ENCODE assay signal across 8 cellular contexts in genomic region chr17:27352481-27353460, GRCh38. TPM values are rescaled to one million over a fixed set of nuclear protein-coding genes. Genes with fewer than 3 reads are reported as not detected.
DNase-seq lines count a peak whose midpoint lies in the region; FAIRE-seq and TF ChIP-seq lines count a peak whose summit lies in the region.

No MANE protein-coding gene starts in this region.

- H3K27ac ChIP-seq in CD8-positive, alpha-beta memory T cell (ENCODE audit: low read depth, low read length) = peak overlapping the region; percentile 90
- no peak overlapping the region for H3K27ac ChIP-seq in OCI-LY3 (ENCODE audit: low read length)
- H3K27ac ChIP-seq in H1 (ENCODE audit: low read depth, low read length) = 0 out of 2 replicates have a peak overlapping the region, but pooled peaks have one; percentile 58
- no peak overlapping the region for H3K27ac ChIP-seq in neural progenitor cell

- no peak for FAIRE-seq in H1 (lab: Jason Lieb, UNC)

- no peak overlapping the region for H4K5ac ChIP-seq in H1 (ENCODE audit: insufficient read length, low read depth, low read length)

- CTCF ChIA-PET in CD8-positive, alpha-beta memory T cell (lab: Charles Lee) = interaction anchor here (1.2 to 7.3 kb wide), 5 partner anchors 35 to 302 kb away, joined by 3 to 78 read pairs (median 5); partner anchors contain the start of gene WSB1
- CTCF ChIA-PET in H1 (lab: Charles Lee; ENCODE audit: partially characterized antibody) = interaction anchor here (0.9 to 4.6 kb wide), 5 partner anchors 14 to 248 kb away, joined by 3 to 42 read pairs (median 5); no protein-coding TSS in a partner anchor

- H3K56ac ChIP-seq in H1 (replicated peaks; ENCODE audit: insufficient read length, low read depth, low read length) = no peak overlapping the region

- no peak for TF ChIP-seq CTCF in OCI-LY3 (IDR thresholded peaks at IDR 0.05; ENCODE audit: low read depth, low read length)
- no peak for TF ChIP-seq CTCF in H1 (IDR thresholded peaks at IDR 0.05; ENCODE audit: control extremely low read depth in 1 of 3, insufficient read depth in 1 of 3, low read depth in 1 of 3, low read length in 3 of 3)
- no peak for TF ChIP-seq CTCF in neural progenitor cell (IDR thresholded peaks at IDR 0.05)

- H4K91ac ChIP-seq in H1 (replicated peaks; ENCODE audit: insufficient read length, low read length) = no peak overlapping the region

- H3K9ac ChIP-seq in OCI-LY3 (ENCODE audit: low read length) (peak overlapping the region; percentile 71), H1 (replicated peaks in 1 of 4; ENCODE audit: extremely low read depth in 1 of 4, low read depth in 3 of 4, low read length in 3 of 4) (peak overlapping the region; percentile 7 to 89 (median 61); a peak in 6 of 7 replicates), neural progenitor cell (peak overlapping the region; percentile 58)

- H2BK15ac ChIP-seq in H1 (ENCODE audit: low read length) = 0 out of 2 replicates have a peak overlapping the region, but pooled peaks have one; percentile 20

- no peaks in the 10 kb centered on the region for H3K9me3 ChIP-seq in CD8-positive, alpha-beta memory T cell (ENCODE audit: low read length)
- H3K9me3 ChIP-seq in OCI-LY3 (ENCODE audit: insufficient read depth, low read length) (no peaks in the 10 kb centered on the region), H1 (ENCODE audit: insufficient read depth in 2 of 2, low read depth in 1 of 2, low read length in 1 of 2) (no peaks in the 10 kb centered on the region), neural progenitor cell (ENCODE audit: low read depth) (no peaks in the 10 kb centered on the region)

- POLR2A ChIA-PET in CD8-positive, alpha-beta memory T cell (lab: Charles Lee) = interaction anchor here (0.9 kb wide), 1 partner anchor 58 kb away, joined by 3 read pairs; the partner anchor contains the start of gene WSB1
- POLR2A ChIA-PET in H1 (lab: Charles Lee; ENCODE audit: partially characterized antibody) = interaction anchor here (1.3 to 2.2 kb wide), 2 partner anchors 9 to 58 kb away, joined by 3 to 6 read pairs; no protein-coding TSS in a partner anchor

- no peaks in the 10 kb centered on the region for H4K20me1 ChIP-seq in OCI-LY3 (ENCODE audit: insufficient read depth, low read length)
- no peaks in the 10 kb centered on the region for H4K20me1 ChIP-seq in H1 (replicated peaks in 1 of 2; ENCODE audit: control insufficient read depth in 1 of 2, insufficient read depth in 2 of 2, low read length in 2 of 2)
- no peaks in the 10 kb centered on the region for H4K20me1 ChIP-seq in neural progenitor cell (ENCODE audit: low read depth)

- H3K4me1 Mint-ChIP-seq in CD8-positive, alpha-beta memory T cell = peaks cover 19 to 40% (median 30%) of the 10 kb centered on the region in 3 donors
- H3K4me1 Mint-ChIP-seq in neural progenitor cell = peaks cover 20% of the 10 kb centered on the region

- H3K4me3 ChIP-seq in CD8-positive, alpha-beta memory T cell (ENCODE audit: low read length) = peak overlapping the region; percentile 80
- H3K4me3 ChIP-seq in OCI-LY3 (ENCODE audit: low read length) (peak overlapping the region; percentile 88), H1 (ENCODE audit: extremely low read depth in 1 of 4, insufficient read depth in 2 of 4, low read depth in 3 of 4, low read length in 4 of 4) (peak overlapping the region; percentile 47 to 94 (median 64)), neural progenitor cell (peak overlapping the region; percentile 71)

- H3K23ac ChIP-seq in H1 (ENCODE audit: insufficient read length) = no peak overlapping the region

- no peak overlapping the region for H2BK20ac ChIP-seq in H1 (ENCODE audit: low read length)

- H3K4ac ChIP-seq in H1 (replicated peaks; ENCODE audit: insufficient read length, low read depth, low read length) = no peak overlapping the region

- no peaks in the 10 kb centered on the region for H3K36me3 ChIP-seq in CD8-positive, alpha-beta memory T cell (ENCODE audit: insufficient read depth, low read length)
- H3K36me3 ChIP-seq in OCI-LY3 (replicated peaks; ENCODE audit: low read depth, low read length) = no peaks in the 10 kb centered on the region
- H3K36me3 ChIP-seq in H1 (ENCODE audit: control insufficient read depth in 2 of 4, insufficient read depth in 4 of 4, low read length in 3 of 4) = no peaks in the 10 kb centered on the region
- no peaks in the 10 kb centered on the region for H3K36me3 ChIP-seq in neural progenitor cell

- 58% methylated on average over 17 of the region's 17 CpGs; no CpG with 5 or more reads in 1 of the 2 experiments for WGBS in H1 (ENCODE audit: extremely low coverage in 1 of 2, insufficient coverage in 1 of 2, insufficient read length in 1 of 2, insufficient replicate concordance in 2 of 2, low coverage in 1 of 2, low lambda C conversion rate in 2 of 2, missing lambda C conversion rate in 1 of 2), 2 experiments

- H3K4me2 ChIP-seq in OCI-LY3 (ENCODE audit: low read length) (peak overlapping the region; percentile 86), H1 (ENCODE audit: insufficient read depth in 1 of 2, low read depth in 2 of 2, low read length in 2 of 2) (peak overlapping the region; percentile 38 to 72), neural progenitor cell (peak overlapping the region; percentile 77)

- H3K9me3 Mint-ChIP-seq in CD8-positive, alpha-beta memory T cell = no peaks in the 10 kb centered on the region
- H3K9me3 Mint-ChIP-seq in neural progenitor cell = no peaks in the 10 kb centered on the region

- H2BK120ac ChIP-seq in H1 (replicated peaks; ENCODE audit: low read depth, low read length) = no peak overlapping the region

- TF ChIP-seq POLR2A in H1 (IDR thresholded peaks at IDR 0.05; ENCODE audit: control extremely low read depth in 1 of 2, low read depth in 2 of 2, low read length in 2 of 2) = no peak

- no peaks in the 10 kb centered on the region for H3K27me3 Mint-ChIP-seq in CD8-positive, alpha-beta memory T cell
- peaks cover 8% of the 10 kb centered on the region for H3K27me3 Mint-ChIP-seq in neural progenitor cell (ENCODE audit: insufficient read depth, low read depth)

- H4K8ac ChIP-seq in H1 (ENCODE audit: extremely low read depth, insufficient read depth, low read length) = peak overlapping the region; percentile 89; the same call in 1 of the 2 replicates

- no peak for DNase-seq in CD8-positive, alpha-beta memory T cell
- DNase-seq in H1 (ENCODE audit: low read depth in 1 of 2, low spot score in 2 of 2) (no peak), neural progenitor cell (ENCODE audit: low spot score) (peak; percentile 9), HPDE6-E6E7 (ENCODE audit: extremely low spot score) (no peak), UCSD-AML1 (lab: John Stamatoyannopoulos, UW; ENCODE audit: unreplicated experiment) (no peak)
- DNase-seq in stimulated activated CD4-positive, alpha-beta T cell treated with anti-CD3 and anti-CD28 coated beads, Interleukin-4, amount 100 ng/mL, for 4 hours = no peak
- no peak for DNase-seq in central memory CD4-positive, alpha-beta T cell

- H3K18ac ChIP-seq in H1 (ENCODE audit: extremely low read depth, low read length) = no peak overlapping the region; the same call in 1 of the 2 replicates

- no peaks in the 10 kb centered on the region for H3K27me3 ChIP-seq in CD8-positive, alpha-beta memory T cell (ENCODE audit: insufficient read depth, low read length, poor library complexity, severe bottlenecking)
- H3K27me3 ChIP-seq in OCI-LY3 (ENCODE audit: low read depth, low read length) (peaks cover 17% of the 10 kb centered on the region), H1 (replicated peaks in 1 of 4; ENCODE audit: control insufficient read depth in 3 of 4, extremely low read depth in 1 of 4, insufficient read depth in 3 of 4, low read length in 3 of 4) (no peaks in the 10 kb centered on the region), neural progenitor cell (no peaks in the 10 kb centered on the region)

- peaks cover 2% of the 10 kb centered on the region; the same call in 1 of the 2 replicates for H3K79me1 ChIP-seq in H1 (ENCODE audit: low read depth, low read length)

- peaks cover 4% of the 10 kb centered on the region; the same call in 1 of the 2 replicates for H3K23me2 ChIP-seq in H1 (ENCODE audit: low read depth, low read length)

- H3K36me3 Mint-ChIP-seq in CD8-positive, alpha-beta memory T cell = no peaks in the 10 kb centered on the region
- peaks cover 8% of the 10 kb centered on the region for H3K36me3 Mint-ChIP-seq in neural progenitor cell

- H2AK5ac ChIP-seq in H1 (ENCODE audit: low read depth, low read length) = no peak overlapping the region

- no peak overlapping the region for H3K14ac ChIP-seq in H1 (ENCODE audit: insufficient read length)

- peak overlapping the region; percentile 20; the same call in 1 of the 2 replicates for H2BK12ac ChIP-seq in H1 (ENCODE audit: low read depth, low read length)

- TF ChIP-seq EP300 in H1 (IDR thresholded peaks at IDR 0.05; ENCODE audit: borderline replicate concordance in 1 of 2, low read depth in 2 of 2, low read length in 2 of 2) = no peak

- H3F3A ChIP-seq in neural progenitor cell (ENCODE audit: low read depth) = peaks cover 33% of the 10 kb centered on the region

- H3K79me2 ChIP-seq in OCI-LY3 (ENCODE audit: low read length) = no peaks in the 10 kb centered on the region
- no peaks in the 10 kb centered on the region for H3K79me2 ChIP-seq in H1 (ENCODE audit: control insufficient read depth in 1 of 2, insufficient read depth in 2 of 2, low read length in 2 of 2)
- peaks cover 13% of the 10 kb centered on the region for H3K79me2 ChIP-seq in neural progenitor cell (ENCODE audit: low read depth)

- TF ChIP-seq RAD21 in H1 (IDR thresholded peaks at IDR 0.05 in 1 of 2, conservative IDR thresholded peaks at IDR 0.05 in 1 of 2; ENCODE audit: low read depth in 2 of 2, low read length in 2 of 2) = no peak

- H2AFZ ChIP-seq in OCI-LY3 (ENCODE audit: low read depth, low read length) = peak overlapping the region; percentile 69; the same call in 1 of the 2 replicates
- H2AFZ ChIP-seq in H1 (ENCODE audit: low read length) = no peak overlapping the region
- peak overlapping the region; percentile 98 for H2AFZ ChIP-seq in neural progenitor cell (replicated peaks)

- peak overlapping the region; percentile 71; the same call in 1 of the 2 replicates for H2BK5ac ChIP-seq in H1 (ENCODE audit: low read depth, low read length)

- H3K4me3 Mint-ChIP-seq in CD8-positive, alpha-beta memory T cell = peak overlapping the region; percentile 69 to 94 (median 86)
- H3K4me3 Mint-ChIP-seq in neural progenitor cell = peak overlapping the region; percentile 81

- H3K4me1 ChIP-seq in CD8-positive, alpha-beta memory T cell (ENCODE audit: insufficient read depth, low read length) = peaks cover 11% of the 10 kb centered on the region
- peaks cover 17% of the 10 kb centered on the region for H3K4me1 ChIP-seq in OCI-LY3 (ENCODE audit: low read length)
- H3K4me1 ChIP-seq in H1 (replicated peaks in 1 of 4; ENCODE audit: control insufficient read depth in 3 of 4, insufficient read depth in 4 of 4, low read length in 3 of 4) = peaks cover 0 to 9% (median 4%) of the 10 kb centered on the region in 4 experiments; a peak in 3 of 7 replicates
- peaks cover 5% of the 10 kb centered on the region for H3K4me1 ChIP-seq in neural progenitor cell

- H3K27ac Mint-ChIP-seq in CD8-positive, alpha-beta memory T cell = peak overlapping the region; percentile 69 to 100 (median 92)
- H3K27ac Mint-ChIP-seq in neural progenitor cell = peak overlapping the region; percentile 50

RNA-seq across cellular contexts. Expression of gene WSB1, which starts 58.9 kb away (rescaled TPM):
- 10 to 100 TPM; 71.0 to 72.5 TPM for total RNA-seq in CD8-positive, alpha-beta memory T cell
- polyA plus RNA-seq in CD8-positive, alpha-beta memory T cell = 187 TPM
- total RNA-seq in H1 (2021; fragmentation: NEBNext Ultra II Directional; extraction: Animal tissue kit (Norgen Biotek cat#: 25700)) = 101 and 113 TPM in 2 replicates
- 140 and 261 TPM in 2 replicates for polyA plus RNA-seq in H1 (2011; rRNA removed)
- 182 TPM for polyA plus RNA-seq in H1 (2011; cell fraction: cytosol; rRNA removed)
- polyA plus RNA-seq in H1 (2011; cell fraction: nucleus; rRNA removed) = 463 TPM
- polyA plus RNA-seq in H1 (2012, experiment 1 of 2) = 96.0 to 127 TPM (median 113 TPM) in 4 replicates
- polyA plus RNA-seq in H1 (2012, experiment 2 of 2) = 29.4 TPM
- 74.6 TPM for polyA plus RNA-seq in H1 (2013, experiment 1 of 2)
- polyA plus RNA-seq in H1 (2013, experiment 2 of 2) = 66.1 TPM
- polyA minus RNA-seq in H1 (2011; rRNA and poly(A)+ RNA removed) = 59.7 and 102 TPM in 2 replicates
- 76.1 TPM for polyA minus RNA-seq in H1 (2011; cell fraction: cytosol; rRNA and poly(A)+ RNA removed)
- polyA minus RNA-seq in H1 (2011; cell fraction: nucleus; rRNA and poly(A)+ RNA removed) = 120 TPM
- total RNA-seq in neural progenitor cell (ENCODE audit: low replicate concordance) = 396 and 521 TPM in 2 replicates

Comparison
In these comparisons a context has a peak if more than half of its experiments do, and no peak if none do; other contexts are left out.
1. H3K27ac ChIP-seq: peak in CD8-positive, alpha-beta memory T cell (single experiment) and H1 (single experiment); none in OCI-LY3 (single experiment) and neural progenitor cell (single experiment).
2. Peak in every context shown above with its lines, with median percentiles within 50 percentile points of each other: H3K4me3 ChIP-seq, H3K4me2 ChIP-seq and H3K9ac ChIP-seq.